ENCODE assay signal across 21 cellular contexts in genomic region chr3:125513490-125514115, GRCh38.
"Had no signal": no experiment of that assay in that cellular context is flagged by ENCODE, and none has a peak within 500 bp of the region (broad histone marks: within the 10 kb centered on the region; RNA-seq: fewer than 3 reads in every experiment).

No MANE protein-coding gene starts in this region.

- H3K4me3 ChIP-seq: SK-N-MC had no signal

- DNase-seq: activated CD4-positive, alpha-beta T cell treated with anti-CD3 and anti-CD28 coated beads for 4 hours; activated CD4-positive, alpha-beta T cell treated with anti-CD3 and anti-CD28 coated beads, Interleukin-2, amount 50 U/mL, for 4 hours; activated CD8-positive, alpha-beta memory T cell treated with anti-CD3 and anti-CD28 coated beads, Interleukin-2, amount 50 U/mL, for 48 hours; activated CD8-positive, alpha-beta T cell treated with anti-CD3 and anti-CD28 coated beads, Interleukin-2, amount 10 ng/mL, durations not matched to agents 7 days and 5 days; activated effector memory CD4-positive, alpha-beta T cell treated with anti-CD3 and anti-CD28 coated beads, Interleukin-2, amount 50 U/mL, for 16 hours; activated naive CD4-positive, alpha-beta T cell treated with Interleukin-2 at 50 U/mL for 16 hours; activated naive CD8-positive, alpha-beta T cell treated with anti-CD3 and anti-CD28 coated beads for 36 hours; activated T-cell treated with anti-CD3 and anti-CD28 coated beads, Interleukin-2, amount 50 U/mL, for 4 hours; caudate nucleus; NCI-H1048; NCI-H1930; NCI-H2171; NCI-H2227 treated with DMSO at 0.1 percent for 48 hours; NCI-H446 treated with DMSO at 0.1 percent for 48 hours; NCI-H524 treated with DMSO at 0.1 percent for 48 hours; NCI-H748 treated with DMSO at 0.1 percent for 48 hours; RPMI8226; T-helper 1 cell; WERI-Rb-1 had no signal

- H3K27me3 Mint-ChIP-seq: activated naive CD8-positive, alpha-beta T cell treated with anti-CD3 and anti-CD28 coated beads for 36 hours had no signal

- H3K27ac Mint-ChIP-seq: activated CD8-positive, alpha-beta T cell treated with anti-CD3 and anti-CD28 coated beads, Interleukin-2, amount 10 ng/mL, durations not matched to agents 7 days and 5 days had no signal

- H3K27ac ChIP-seq: SK-N-MC, WERI-Rb-1 had no signal

- ATAC-seq: activated CD8-positive, alpha-beta T cell treated with anti-CD3 and anti-CD28 coated beads, Interleukin-2, amount 10 ng/mL, durations not matched to agents 7 days and 5 days; activated T-cell treated with anti-CD3 and anti-CD28 coated beads, Interleukin-2, amount 50 U/mL, for 4 hours; Right ventricle myocardium inferior had no signal

- H3K4me3 Mint-ChIP-seq: activated CD8-positive, alpha-beta T cell treated with anti-CD3 and anti-CD28 coated beads, Interleukin-2, amount 10 ng/mL, durations not matched to agents 7 days and 5 days; activated naive CD8-positive, alpha-beta T cell treated with anti-CD3 and anti-CD28 coated beads for 36 hours; activated T-cell treated with anti-CD3 and anti-CD28 coated beads, Interleukin-2, amount 50 U/mL, for 4 hours had no signal
